Comparison of ENCODE assay signal across 26 cellular contexts in the genomic region with DNA sequence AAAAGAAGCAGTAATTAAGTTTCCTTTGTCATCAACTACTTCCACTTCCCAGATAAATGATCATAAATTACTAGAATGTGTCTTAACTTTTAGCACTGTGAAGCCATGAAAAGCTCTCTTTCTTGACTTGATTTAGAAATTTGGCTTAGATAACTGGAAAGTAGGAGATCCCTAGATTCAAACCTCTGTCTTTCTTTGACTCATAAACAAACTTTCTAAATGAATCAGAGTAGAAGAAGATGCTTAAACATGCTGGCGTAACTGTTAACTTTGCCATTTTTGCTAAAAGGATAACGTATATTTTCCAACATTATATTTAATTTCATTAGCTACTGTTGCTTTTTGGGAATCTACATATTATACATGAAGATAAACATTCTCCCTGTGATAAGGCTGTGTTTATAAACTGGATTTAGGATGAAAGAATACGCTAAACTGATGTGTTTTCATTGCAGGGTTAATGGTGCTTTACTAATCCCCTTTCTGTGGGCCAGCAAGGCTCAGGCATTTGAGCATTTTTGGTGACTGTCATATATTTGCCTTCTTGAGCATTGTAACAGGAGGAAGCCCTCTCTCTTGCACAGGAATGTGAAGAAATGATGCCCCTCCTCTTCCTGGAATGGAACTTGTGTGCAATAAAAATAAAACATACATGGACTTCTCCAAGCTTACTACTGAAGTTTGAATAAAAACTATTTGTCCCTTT.
A peak's percentile ranks its signal among the peaks of the same experiment; 100 is the strongest.
DNase-seq lines count a peak whose midpoint lies in the region; ATAC-seq and TF ChIP-seq lines count a peak whose summit lies in the region.
"Had no signal": no experiment of that assay in that cellular context is flagged by ENCODE, and none has a peak within 500 bp of the region (broad histone marks: within the 10 kb centered on the region; RNA-seq: fewer than 3 reads in every experiment).

No MANE protein-coding gene starts in this region.

- ATAC-seq in GM18858 (IDR thresholded peaks at IDR 0.05; ENCODE audit: unreplicated experiment) (peak; percentile 78), HG02759 (IDR thresholded peaks at IDR 0.05; ENCODE audit: unreplicated experiment) (peak; percentile 62), HG03565 (IDR thresholded peaks at IDR 0.05; ENCODE audit: unreplicated experiment) (peak; percentile 61), HG03135 (IDR thresholded peaks at IDR 0.05; ENCODE audit: unreplicated experiment) (no peak), GM18873 (IDR thresholded peaks at IDR 0.05; ENCODE audit: low FRiP score, unreplicated experiment) (no peak)
- ATAC-seq: activated CD8-positive, alpha-beta memory T cell treated with anti-CD3 and anti-CD28 coated beads, Interleukin-2, amount 10 ng/mL, durations not matched to agents 7 days and 5 days; esophagus mucosa; gastrocnemius medialis; HCT116; lower lobe of right lung; mucosa of descending colon; stimulated activated naive CD8-positive, alpha-beta T cell treated with anti-CD3 and anti-CD28 coated beads, Interleukin-15, Interleukin-2, amounts not matched to agents 100 U/mL and 50 U/mL, for 24 hours; T-helper 17 cell had no signal

- H3K9me3 Mint-ChIP-seq in progenitor cell of endocrine pancreas (ENCODE audit: low read depth) = no peaks in the 10 kb centered on the region
- H3K9me3 Mint-ChIP-seq: activated CD4-positive, alpha-beta T cell treated with anti-CD3 and anti-CD28 coated beads, Interleukin-2, amount 10 ng/mL, durations not matched to agents 7 days and 5 days; activated T-helper 1 cell treated with anti-CD3 and anti-CD28 coated beads, Interleukin-12 subunit alpha, Interleukin-12 subunit beta, Interleukin-2, Interleukin-4 antibody, amounts not matched to agents 30 ng/mL and 10 ng/mL and 1 ng/mL, durations not matched to agents 14 hours and 24 hours and 36 hours; brain; neural progenitor cell had no signal

- no peak for DNase-seq in activated effector memory CD4-positive, alpha-beta T cell treated with Interleukin-2 at 50 U/mL for 16 hours
- no peak for DNase-seq in progenitor cell of endocrine pancreas (ENCODE audit: low spot score, unreplicated experiment)
- DNase-seq: activated CD4-positive, alpha-beta T cell treated with anti-CD3 and anti-CD28 coated beads, Interleukin-2, amount 10 ng/mL, durations not matched to agents 7 days and 5 days; activated CD8-positive, alpha-beta memory T cell treated with anti-CD3 and anti-CD28 coated beads, Interleukin-2, amount 10 ng/mL, durations not matched to agents 7 days and 5 days; CD4-positive, CD25-positive, alpha-beta regulatory T cell; DMS 273 treated with DMSO at 0.1 percent for 48 hours; effector memory CD4-positive, alpha-beta T cell; gastrocnemius medialis; KG1; lower lobe of right lung; mucosa of descending colon; NCI-H526 treated with DMSO at 0.1 percent for 48 hours; stimulated activated CD4-positive, alpha-beta T cell treated with anti-CD3 and anti-CD28 coated beads, Interleukin-2, amount 100 ng/mL, for 48 hours; stimulated activated naive CD8-positive, alpha-beta T cell treated with anti-CD3 and anti-CD28 coated beads, Interleukin-15, Interleukin-2, amounts not matched to agents 100 U/mL and 50 U/mL, for 24 hours; T-helper 17 cell; thyroid gland had no signal

- no peaks in the 10 kb centered on the region for H3K36me3 Mint-ChIP-seq in progenitor cell of endocrine pancreas (ENCODE audit: insufficient read depth)
- H3K36me3 Mint-ChIP-seq: activated CD8-positive, alpha-beta memory T cell treated with anti-CD3 and anti-CD28 coated beads, Interleukin-2, amount 10 ng/mL, durations not matched to agents 7 days and 5 days; brain; CD4-positive, CD25-positive, alpha-beta regulatory T cell; neural progenitor cell had no signal

- no peak for TF ChIP-seq CTCF in progenitor cell of endocrine pancreas (IDR thresholded peaks at IDR 0.05; ENCODE audit: unreplicated experiment)

- no peaks in the 10 kb centered on the region for H3K4me1 Mint-ChIP-seq in progenitor cell of endocrine pancreas (ENCODE audit: low read depth)
- H3K4me1 Mint-ChIP-seq: activated CD4-positive, alpha-beta T cell treated with anti-CD3 and anti-CD28 coated beads, Interleukin-2, amount 10 ng/mL, durations not matched to agents 7 days and 5 days; activated CD8-positive, alpha-beta memory T cell treated with anti-CD3 and anti-CD28 coated beads, Interleukin-2, amount 10 ng/mL, durations not matched to agents 7 days and 5 days; brain; CD4-positive, CD25-positive, alpha-beta regulatory T cell; T-helper 17 cell had no signal

- no peak overlapping the region for H3K27ac Mint-ChIP-seq in progenitor cell of endocrine pancreas
- H3K27ac Mint-ChIP-seq: activated CD4-positive, alpha-beta T cell treated with anti-CD3 and anti-CD28 coated beads, Interleukin-2, amount 10 ng/mL, durations not matched to agents 7 days and 5 days; activated CD8-positive, alpha-beta memory T cell treated with anti-CD3 and anti-CD28 coated beads, Interleukin-2, amount 10 ng/mL, durations not matched to agents 7 days and 5 days; activated T-helper 1 cell treated with anti-CD3 and anti-CD28 coated beads, Interleukin-12 subunit alpha, Interleukin-12 subunit beta, Interleukin-2, Interleukin-4 antibody, amounts not matched to agents 30 ng/mL and 10 ng/mL and 1 ng/mL, durations not matched to agents 14 hours and 24 hours and 36 hours; brain; CD4-positive, CD25-positive, alpha-beta regulatory T cell; neural progenitor cell; T-helper 17 cell had no signal

- H3K27me3 Mint-ChIP-seq in progenitor cell of endocrine pancreas = no peaks in the 10 kb centered on the region
- H3K27me3 Mint-ChIP-seq: activated CD4-positive, alpha-beta T cell treated with anti-CD3 and anti-CD28 coated beads, Interleukin-2, amount 10 ng/mL, durations not matched to agents 7 days and 5 days; CD4-positive, CD25-positive, alpha-beta regulatory T cell; T-helper 17 cell had no signal

- no peak overlapping the region for H3K4me3 Mint-ChIP-seq in progenitor cell of endocrine pancreas (ENCODE audit: low read depth)
- H3K4me3 Mint-ChIP-seq: activated CD4-positive, alpha-beta T cell treated with anti-CD3 and anti-CD28 coated beads, Interleukin-2, amount 10 ng/mL, durations not matched to agents 7 days and 5 days; activated CD8-positive, alpha-beta memory T cell treated with anti-CD3 and anti-CD28 coated beads, Interleukin-2, amount 10 ng/mL, durations not matched to agents 7 days and 5 days; activated T-helper 1 cell treated with anti-CD3 and anti-CD28 coated beads, Interleukin-12 subunit alpha, Interleukin-12 subunit beta, Interleukin-2, Interleukin-4 antibody, amounts not matched to agents 30 ng/mL and 10 ng/mL and 1 ng/mL, durations not matched to agents 14 hours and 24 hours and 36 hours; brain; CD4-positive, CD25-positive, alpha-beta regulatory T cell; neural progenitor cell; T-helper 17 cell had no signal

Comparison
In these comparisons a context has a peak if more than half of its experiments do, and no peak if none do; other contexts are left out.
1. ATAC-seq: peak in GM18858 (single experiment), HG02759 (single experiment) and HG03565 (single experiment); none in HG03135 (single experiment) and GM18873 (single experiment).